8 cellular contexts compared by ENCODE assay signal in genomic region chr10:72336259-72337038, GRCh38. TPM values are rescaled to one million over a fixed set of nuclear protein-coding genes. Genes with fewer than 3 reads are reported as not detected.
A peak's percentile ranks its signal among the peaks of the same experiment; 100 is the strongest.
DNase-seq lines count a peak whose midpoint lies in the region; ATAC-seq and TF ChIP-seq lines count a peak whose summit lies in the region.

No MANE protein-coding gene starts in this region.

- H3K9me3 Mint-ChIP-seq in CD8-positive, alpha-beta T cell = no peaks in the 10 kb centered on the region
- H3K9me3 Mint-ChIP-seq in progenitor cell of endocrine pancreas (ENCODE audit: low read depth) = no peaks in the 10 kb centered on the region

- ATAC-seq in CD8-positive, alpha-beta T cell = no peak
- no peak for ATAC-seq in T-helper 17 cell

- no peak overlapping the region for H2AFZ ChIP-seq in fibroblast of lung (ENCODE audit: low read length)
- no peak overlapping the region for H2AFZ ChIP-seq in parathyroid adenoma

- DNase-seq in CD8-positive, alpha-beta T cell = no peak
- DNase-seq in T-helper 17 cell = no peak
- DNase-seq in fibroblast of lung (ENCODE audit: low read depth in 2 of 2) = peak in 1 of 2 donors; percentile 27
- no peak for DNase-seq in progenitor cell of endocrine pancreas (ENCODE audit: low spot score, unreplicated experiment)
- DNase-seq in NCI-H2171 treated with DMSO at 0.1 percent for 48 hours (lab: John Stamatoyannopoulos, UW) = no peak
- no peak for DNase-seq in medulla oblongata (ENCODE audit: extremely low spot score)
- DNase-seq in GM13977 (ENCODE audit: low spot score) = no peak

- no peaks in the 10 kb centered on the region for H3K27me3 Mint-ChIP-seq in CD8-positive, alpha-beta T cell (ENCODE audit: low read depth)
- H3K27me3 Mint-ChIP-seq in T-helper 17 cell (no peaks in the 10 kb centered on the region), progenitor cell of endocrine pancreas (no peaks in the 10 kb centered on the region)

- H3K27ac ChIP-seq in CD8-positive, alpha-beta T cell (ENCODE audit: low read depth, low read length) = peak overlapping the region; percentile 76
- H3K27ac ChIP-seq in fibroblast of lung (ENCODE audit: insufficient read depth, low read length) (peak overlapping the region; percentile 83), parathyroid adenoma (peak overlapping the region; percentile 94)

- peaks cover 59% of the 10 kb centered on the region for H3K4me1 ChIP-seq in CD8-positive, alpha-beta T cell (ENCODE audit: insufficient read depth, low read length)
- H3K4me1 ChIP-seq in fibroblast of lung (ENCODE audit: control insufficient read depth, extremely low read depth, insufficient read depth, low read length) (peaks cover 31% of the 10 kb centered on the region), parathyroid adenoma (peaks cover 35% of the 10 kb centered on the region)

- in situ Hi-C loops in GM13977 (cut with MboI; ENCODE audit: low pct_unique_long_range_greater_than_20kb, low sequenced_read_pairs, unreplicated experiment) = loop anchor here (10.0 to 25.0 kb wide), 3 partner anchors 82 to 399 kb away; no protein-coding TSS in a partner anchor

- no peaks in the 10 kb centered on the region for H3K27me3 ChIP-seq in CD8-positive, alpha-beta T cell (ENCODE audit: insufficient read depth, low read length)
- no peaks in the 10 kb centered on the region for H3K27me3 ChIP-seq in fibroblast of lung (ENCODE audit: control insufficient read depth, insufficient read depth, low read length)
- H3K27me3 ChIP-seq in parathyroid adenoma (ENCODE audit: control insufficient read depth, insufficient read depth, low read length) = no peaks in the 10 kb centered on the region

- POLR2A ChIA-PET in CD8-positive, alpha-beta T cell (lab: Charles Lee) = interaction anchor here (1.0 to 2.8 kb wide), 9 partner anchors 10 to 257 kb away, joined by 3 to 16 read pairs (median 4); partner anchors contain the start of genes ASCC1, DDIT4 and SPOCK2

- H3K36me3 Mint-ChIP-seq in CD8-positive, alpha-beta T cell = peaks cover 32% of the 10 kb centered on the region
- H3K36me3 Mint-ChIP-seq in T-helper 17 cell (ENCODE audit: low read depth) (peaks cover 2% of the 10 kb centered on the region), progenitor cell of endocrine pancreas (ENCODE audit: insufficient read depth) (peaks cover 23% of the 10 kb centered on the region)

- peaks cover 61% of the 10 kb centered on the region for H3K4me1 Mint-ChIP-seq in CD8-positive, alpha-beta T cell (ENCODE audit: low read depth)
- H3K4me1 Mint-ChIP-seq in T-helper 17 cell = peaks cover 40% of the 10 kb centered on the region
- peaks cover 12% of the 10 kb centered on the region for H3K4me1 Mint-ChIP-seq in progenitor cell of endocrine pancreas (ENCODE audit: low read depth)

- H3K9ac ChIP-seq in fibroblast of lung (ENCODE audit: insufficient read depth, low read length) (no peak overlapping the region), parathyroid adenoma (no peak overlapping the region)

- intact Hi-C loops in CD8-positive, alpha-beta T cell (cut with DNase I, micrococcal nuclease) = loop anchor here (1.0 to 5.0 kb wide), 3 partner anchors 62 to 249 kb away; partner anchors contain the start of gene SPOCK2 (in 1 of the 2)

- H3K4me3 ChIP-seq in CD8-positive, alpha-beta T cell (ENCODE audit: low read depth, low read length) = no peak overlapping the region
- no peak overlapping the region for H3K4me3 ChIP-seq in fibroblast of lung (replicated peaks in 1 of 4; ENCODE audit: control extremely low read depth in 1 of 4, insufficient read depth in 1 of 4, low read depth in 3 of 4, low read length in 4 of 4)
- H3K4me3 ChIP-seq in parathyroid adenoma (ENCODE audit: low read depth, low read length) = no peak overlapping the region

- H4K20me1 ChIP-seq in fibroblast of lung (ENCODE audit: control insufficient read depth, extremely low read depth, insufficient read depth, low read length) = no peaks in the 10 kb centered on the region

- TF ChIP-seq CTCF in CD8-positive, alpha-beta T cell (IDR thresholded peaks at IDR 0.05) = no peak
- TF ChIP-seq CTCF in fibroblast of lung (conservative IDR thresholded peaks at IDR 0.05 in 1 of 2, IDR thresholded peaks at IDR 0.05 in 1 of 2; ENCODE audit: low read depth in 1 of 2, low read length in 2 of 2) (no peak), parathyroid adenoma (IDR thresholded peaks at IDR 0.05) (no peak), progenitor cell of endocrine pancreas (IDR thresholded peaks at IDR 0.05; ENCODE audit: unreplicated experiment) (no peak), GM13977 (IDR thresholded peaks at IDR 0.05; ENCODE audit: extremely low read depth, insufficient read depth, missing control alignments) (no peak)

- peak overlapping the region; percentile 99 for H3K27ac Mint-ChIP-seq in CD8-positive, alpha-beta T cell
- H3K27ac Mint-ChIP-seq in T-helper 17 cell = peak overlapping the region; percentile 97
- H3K27ac Mint-ChIP-seq in progenitor cell of endocrine pancreas = no peak overlapping the region

- H3K36me3 ChIP-seq in CD8-positive, alpha-beta T cell (ENCODE audit: insufficient read depth, low read length) = peaks cover 17% of the 10 kb centered on the region
- H3K36me3 ChIP-seq in fibroblast of lung (ENCODE audit: control insufficient read depth, insufficient read depth, low read length) (peaks cover 24% of the 10 kb centered on the region), parathyroid adenoma (ENCODE audit: control insufficient read depth, insufficient read depth, low read length) (no peaks in the 10 kb centered on the region)

- H3K9me3 ChIP-seq in CD8-positive, alpha-beta T cell (ENCODE audit: low read length) = no peaks in the 10 kb centered on the region
- H3K9me3 ChIP-seq in T-helper 17 cell (ENCODE audit: control insufficient read depth, low read length, poor library complexity, severe bottlenecking) = no peaks in the 10 kb centered on the region
- H3K9me3 ChIP-seq in fibroblast of lung (ENCODE audit: control insufficient read depth, insufficient read depth, low read depth, low read length) = no peaks in the 10 kb centered on the region
- no peaks in the 10 kb centered on the region for H3K9me3 ChIP-seq in parathyroid adenoma (ENCODE audit: control insufficient read depth, low read length)

- H3K4me2 ChIP-seq in fibroblast of lung (ENCODE audit: extremely low read depth, insufficient read depth, low read length) (no peak overlapping the region), parathyroid adenoma (ENCODE audit: low read length) (peak overlapping the region; percentile 9)

- CTCF ChIA-PET in CD8-positive, alpha-beta T cell (lab: Charles Lee) = interaction anchor here (0.6 to 8.2 kb wide), 42 partner anchors 8 to 440 kb away, joined by 3 to 106 read pairs (median 6); partner anchors contain the start of genes ASCC1, DDIT4 and DNAJB12

- peak overlapping the region; percentile 29 for H3K4me3 Mint-ChIP-seq in CD8-positive, alpha-beta T cell
- H3K4me3 Mint-ChIP-seq in T-helper 17 cell (peak overlapping the region; percentile 77), progenitor cell of endocrine pancreas (ENCODE audit: low read depth) (no peak overlapping the region)

- no peaks in the 10 kb centered on the region for H3K79me2 ChIP-seq in fibroblast of lung (ENCODE audit: control insufficient read depth, insufficient read depth, low read length)
- H3K79me2 ChIP-seq in parathyroid adenoma = peaks cover 2% of the 10 kb centered on the region

RNA-seq across cellular contexts. Expression of gene DNAJB12, which starts 18.3 kb away (rescaled TPM):
- 10 to 100 TPM; 33.9 to 37.5 TPM for total RNA-seq in CD8-positive, alpha-beta T cell
- total RNA-seq in T-helper 17 cell (10 to 100 TPM; 32.7 to 42.9 TPM), fibroblast of lung (20.5 and 26.3 TPM in 2 replicates), progenitor cell of endocrine pancreas (33.2 and 34.7 TPM in 2 replicates)
- 16.0 and 17.2 TPM in 2 replicates for polyA plus RNA-seq in fibroblast of lung
- polyA plus RNA-seq in fibroblast of lung (2012) = 28.0 and 28.7 TPM in 2 replicates
- polyA minus RNA-seq in fibroblast of lung (ENCODE audit: low replicate concordance) = 36.0 and 54.5 TPM in 2 replicates
